Comparison of ENCODE assay signal across 23 cellular contexts in the genomic region with DNA sequence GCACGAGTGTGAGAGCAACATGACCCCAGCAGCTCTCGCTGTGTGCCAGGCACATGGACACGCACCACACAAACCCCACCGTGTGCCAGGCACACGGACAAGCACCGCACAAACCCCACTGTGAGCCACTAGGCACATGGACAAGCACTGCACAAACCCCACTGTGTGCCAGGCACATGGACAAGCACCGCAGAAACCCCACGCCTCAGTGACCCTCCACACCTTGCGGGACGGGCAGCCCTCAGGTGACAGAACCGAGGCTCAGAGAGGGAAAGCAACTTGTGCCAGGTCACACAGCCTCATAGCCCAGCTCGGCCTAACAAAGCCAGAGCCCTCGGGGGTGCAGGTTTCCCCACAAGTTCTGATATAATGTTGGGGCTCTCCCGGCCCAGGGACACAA. TPM values are rescaled to one million over a fixed set of nuclear protein-coding genes. Genes with fewer than 3 reads are reported as not detected.
A peak's percentile ranks its signal among the peaks of the same experiment; 100 is the strongest.
DNase-seq lines count a peak whose midpoint lies in the region; ATAC-seq and TF ChIP-seq lines count a peak whose summit lies in the region.
"Had no signal": no experiment of that assay in that cellular context is flagged by ENCODE, and none has a peak within 500 bp of the region (broad histone marks: within the 10 kb centered on the region; RNA-seq: fewer than 3 reads in every experiment).

No MANE protein-coding gene starts in this region.

- H3K4me1 ChIP-seq in mesenchymal stem cell (ENCODE audit: control insufficient read depth, insufficient read depth, low read depth, low read length) (peaks cover 44% of the 10 kb centered on the region), upper lobe of right lung (peaks cover 22% of the 10 kb centered on the region), OCI-LY7 (ENCODE audit: insufficient read depth, low read length, poor library complexity, severe bottlenecking) (no peaks in the 10 kb centered on the region)

- H3K9me3 ChIP-seq in mesenchymal stem cell (ENCODE audit: control insufficient read depth, low read length): no peaks in the 10 kb centered on the region
- H3K9me3 ChIP-seq in upper lobe of right lung: no peaks in the 10 kb centered on the region
- no peaks in the 10 kb centered on the region for H3K9me3 ChIP-seq in OCI-LY7 (ENCODE audit: low read length)
- H3K9me3 ChIP-seq: BE2C, pancreas, stomach, transverse colon had no signal

- CTCF ChIA-PET in OCI-LY7 (lab: Charles Lee; ENCODE audit: unreplicated experiment): no interaction called here

- H3K4me3 ChIP-seq in dorsolateral prefrontal cortex: no peak overlapping the region
- H3K4me3 ChIP-seq in mesenchymal stem cell (ENCODE audit: insufficient read depth in 1 of 2, low read depth in 1 of 2, low read length in 2 of 2): no peak overlapping the region
- H3K4me3 ChIP-seq in upper lobe of right lung: no peak overlapping the region
- no peak overlapping the region for H3K4me3 ChIP-seq in OCI-LY7 (ENCODE audit: low read depth, low read length, poor library complexity, severe bottlenecking)
- H3K4me3 ChIP-seq: cardiac muscle cell, heart left ventricle, pancreas, transverse colon had no signal

- H3K79me1 ChIP-seq in mesenchymal stem cell (replicated peaks; ENCODE audit: low read length, poor library complexity, severe bottlenecking): no peaks in the 10 kb centered on the region

- peak overlapping the region in 1 of 2 experiments; percentile 47 for H2BK12ac ChIP-seq in mesenchymal stem cell (ENCODE audit: low read length in 2 of 2)

- peak overlapping the region; percentile 79 for H3K9ac ChIP-seq in mesenchymal stem cell (ENCODE audit: low read length)

- 95% methylated on average over 14 of the region's 14 CpGs for WGBS in mesenchymal stem cell

- POLR2A ChIA-PET in OCI-LY7 (lab: Charles Lee): no interaction called here

- peak overlapping the region; percentile 92 for H2BK15ac ChIP-seq in mesenchymal stem cell (ENCODE audit: low read depth, poor library complexity, severe bottlenecking)

- no TSS peak for BruUV-seq in OCI-LY7 (replicated peaks; lab: Mats Ljungman, UMichigan)

- intact Hi-C loops in left ventricle myocardium superior (cut with micrococcal nuclease): no loop called here
- intact Hi-C loops in Right ventricle myocardium inferior (cut with DNase I): no loop called here
- intact Hi-C loops in dorsolateral prefrontal cortex (cut with DNase I): loop anchor here in 1 of 2 donors (5.0 kb wide), 1 partner anchor 37 kb away; a partner anchor contains a TSS
- intact Hi-C loops in upper lobe of right lung (cut with DNase I): no loop called here
- intact Hi-C loops in OCI-LY7 (cut with micrococcal nuclease; ENCODE audit: unreplicated experiment): no loop called here

- H3K27ac ChIP-seq in dorsolateral prefrontal cortex: peak overlapping the region in 30 of 59 donors; percentile 54 to 94 (median 81)
- H3K27ac ChIP-seq in mesenchymal stem cell (ENCODE audit: low read length, poor library complexity, severe bottlenecking): no peak overlapping the region
- peak overlapping the region; percentile 80 for H3K27ac ChIP-seq in upper lobe of right lung
- H3K27ac ChIP-seq in OCI-LY7 (ENCODE audit: low read depth, low read length, poor library complexity, severe bottlenecking): no peak overlapping the region
- H3K27ac ChIP-seq: cardiac muscle cell had no signal

- no peaks in the 10 kb centered on the region for H3K9me2 ChIP-seq in OCI-LY7 (ENCODE audit: insufficient read depth, low read length)

- H4K20me1 ChIP-seq in OCI-LY7 (ENCODE audit: insufficient read depth, low read length): no peaks in the 10 kb centered on the region

- no peak overlapping the region for H2BK5ac ChIP-seq in mesenchymal stem cell (ENCODE audit: low read depth, low read length, poor library complexity, severe bottlenecking)

- TF ChIP-seq CTCF in dorsolateral prefrontal cortex (IDR thresholded peaks at IDR 0.05 in 54 of 56, conservative IDR thresholded peaks at IDR 0.05 in 2 of 56; ENCODE audit: low read depth in 1 of 56, partially characterized antibody in 56 of 56) (no peak), upper lobe of right lung (IDR thresholded peaks at IDR 0.05) (no peak), OCI-LY7 (conservative IDR thresholded peaks at IDR 0.05; ENCODE audit: low read length) (no peak)

- H3K18ac ChIP-seq in mesenchymal stem cell (ENCODE audit: low read depth in 1 of 2, low read length in 2 of 2): peak overlapping the region; percentile 93 to 97

- H2BK120ac ChIP-seq in mesenchymal stem cell (ENCODE audit: low read depth, low read length): peak overlapping the region; percentile 45

- peak overlapping the region; percentile 16 to 98 for H3K4ac ChIP-seq in mesenchymal stem cell (ENCODE audit: low read depth in 1 of 2, low read length in 2 of 2)

- ATAC-seq in left ventricle myocardium superior (no peak), Right ventricle myocardium inferior (no peak), upper lobe of right lung (no peak), HG02938 (IDR thresholded peaks at IDR 0.05; ENCODE audit: unreplicated experiment) (no peak)
- ATAC-seq: activated naive CD4-positive, alpha-beta T cell treated with anti-CD3 and anti-CD28 coated beads, Interleukin-2, amount 50 U/mL, for 72 hours; left colon; natural killer cell had no signal

- peak overlapping the region in 1 of 2 experiments; percentile 94 for H3K14ac ChIP-seq in mesenchymal stem cell (ENCODE audit: low read length in 2 of 2)

- DNase-seq in left ventricle myocardium superior (peak; percentile 26), Right ventricle myocardium inferior (ENCODE audit: missing footprints) (no peak), dorsolateral prefrontal cortex (no peak), mesenchymal stem cell (no peak), upper lobe of right lung (no peak), OCI-LY7 (ENCODE audit: low spot score) (no peak)
- DNase-seq in stimulated activated CD4-positive, alpha-beta T cell treated with anti-CD3 and anti-CD28 coated beads, Interleukin-2, amount 100 ng/mL, for 24 hours: no peak
- DNase-seq: activated B cell treated with CpG ODN at 0.5 μM for 24 hours; DMS79; Kasumi-1; left colon; MV-4-11; natural killer cell; NCI-H526; stimulated activated CD8-positive, alpha-beta memory T cell treated with anti-CD3 and anti-CD28 coated beads, Interleukin-4, amount 100 ng/mL, for 48 hours; stomach; transverse colon had no signal

- no peak overlapping the region for H3K4me2 ChIP-seq in mesenchymal stem cell (ENCODE audit: low read length, poor library complexity, severe bottlenecking)
- no peak overlapping the region for H3K4me2 ChIP-seq in OCI-LY7 (ENCODE audit: low read length)

- H2AK5ac ChIP-seq in mesenchymal stem cell (ENCODE audit: low read length, severe bottlenecking): peak overlapping the region; percentile 78

- peak overlapping the region; percentile 99 for H4K91ac ChIP-seq in mesenchymal stem cell (ENCODE audit: low read length)

- H2AFZ ChIP-seq in mesenchymal stem cell (ENCODE audit: low read depth, low read length): no peak overlapping the region
- H2AFZ ChIP-seq in OCI-LY7 (ENCODE audit: low read length): no peak overlapping the region

- H3K23ac ChIP-seq in mesenchymal stem cell (ENCODE audit: low read length in 2 of 2): no peak overlapping the region

- H4K8ac ChIP-seq in mesenchymal stem cell (ENCODE audit: low read length): peak overlapping the region; percentile 78

- peaks cover 0 to 9% of the 10 kb centered on the region in 2 experiments for H3K36me3 ChIP-seq in mesenchymal stem cell (ENCODE audit: control insufficient read depth in 1 of 2, insufficient read depth in 2 of 2, low read depth in 1 of 2, low read length in 2 of 2)
- no peaks in the 10 kb centered on the region for H3K36me3 ChIP-seq in upper lobe of right lung
- H3K36me3 ChIP-seq in OCI-LY7 (ENCODE audit: insufficient read depth, low read length): no peaks in the 10 kb centered on the region
- H3K36me3 ChIP-seq: cardiac muscle cell, heart left ventricle, pancreas, stomach, transverse colon had no signal

- no peaks in the 10 kb centered on the region for H3K79me2 ChIP-seq in OCI-LY7 (ENCODE audit: insufficient read depth, low read depth, low read length)

- no peaks in the 10 kb centered on the region for H3K27me3 ChIP-seq in dorsolateral prefrontal cortex
- H3K27me3 ChIP-seq in mesenchymal stem cell (ENCODE audit: control insufficient read depth in 1 of 2, insufficient read depth in 1 of 2, low read length in 2 of 2): peaks cover 0 to 16% of the 10 kb centered on the region in 2 experiments
- H3K27me3 ChIP-seq in upper lobe of right lung: no peaks in the 10 kb centered on the region
- H3K27me3 ChIP-seq: BE2C, cardiac muscle cell, heart left ventricle, pancreas had no signal

RNA-seq across cellular contexts. Expression of a gene that starts 2.0 kb away (rescaled TPM):
- 61.7 TPM for total RNA-seq in left ventricle myocardium superior
- total RNA-seq in Right ventricle myocardium inferior: 48.6 TPM
- total RNA-seq in dorsolateral prefrontal cortex: 10 to 100 TPM; 31.5 to 79.7 (median 44.8) TPM
- polyA plus RNA-seq in mesenchymal stem cell (2013, experiment 1 of 2): 37.1 TPM
- 35.2 TPM for polyA plus RNA-seq in mesenchymal stem cell (2013, experiment 2 of 2)
- total RNA-seq in upper lobe of right lung: 27.3 TPM
- not detected in 2 replicates for total RNA-seq in OCI-LY7 (2014; rRNA removed; shearing (Covaris generic))
- total RNA-seq in OCI-LY7 (2022): not detected in 2 replicates

RNA-seq across cellular contexts. Expression of a gene that starts 21.5 kb away (rescaled TPM):
- total RNA-seq in left ventricle myocardium superior (not detected), Right ventricle myocardium inferior (not detected), dorsolateral prefrontal cortex (under 1 TPM in 64 of 120 experiments, not detected in 56; 0.03 to 0.26 (median 0.08) TPM), upper lobe of right lung (0.09 TPM), OCI-LY7 (2022) (not detected in 2 replicates)
- under 0.01 TPM for polyA plus RNA-seq in mesenchymal stem cell (2013, experiment 1 of 2)
- not detected for polyA plus RNA-seq in mesenchymal stem cell (2013, experiment 2 of 2)
- not detected in 2 replicates for total RNA-seq in OCI-LY7 (2014; rRNA removed; shearing (Covaris generic))
- polyA plus RNA-seq: heart left ventricle had no signal

RNA-seq across cellular contexts. Expression of a gene that starts 38.2 kb away (rescaled TPM):
- total RNA-seq in left ventricle myocardium superior: 40.2 TPM
- total RNA-seq in Right ventricle myocardium inferior: 40.6 TPM
- 10 to 100 TPM; 10.7 to 49.9 (median 18.5) TPM for total RNA-seq in dorsolateral prefrontal cortex
- 15.5 TPM for polyA plus RNA-seq in mesenchymal stem cell (2013, experiment 1 of 2)
- polyA plus RNA-seq in mesenchymal stem cell (2013, experiment 2 of 2): 16.8 TPM
- total RNA-seq in upper lobe of right lung: 15.5 TPM
- 21.2 and 21.8 TPM in 2 replicates for total RNA-seq in OCI-LY7 (2014; rRNA removed; shearing (Covaris generic))
- total RNA-seq in OCI-LY7 (2022): 13.1 and 16.8 TPM in 2 replicates

RNA-seq across cellular contexts. Expression of a gene that starts 48.1 kb away (rescaled TPM):
- total RNA-seq in left ventricle myocardium superior (0.79 TPM), Right ventricle myocardium inferior (1.4 TPM), dorsolateral prefrontal cortex (10 to 100 TPM in 8 of 120 experiments, 1 to 10 TPM in 112; 1.4 to 16.3 (median 5.4) TPM), upper lobe of right lung (10.0 TPM), OCI-LY7 (2022) (1.7 and 2.1 TPM in 2 replicates)
- 0.37 TPM for polyA plus RNA-seq in mesenchymal stem cell (2013, experiment 1 of 2)
- polyA plus RNA-seq in mesenchymal stem cell (2013, experiment 2 of 2): 0.51 TPM
- total RNA-seq in OCI-LY7 (2014; rRNA removed; shearing (Covaris generic)): 0.92 and 1.8 TPM in 2 replicates

Comparison
In these comparisons a context has a peak if more than half of its experiments do, and no peak if none do; other contexts are left out.
1. H3K27ac ChIP-seq: peak in dorsolateral prefrontal cortex (30 of 59) and upper lobe of right lung (single experiment); none in mesenchymal stem cell (single experiment) and OCI-LY7 (single experiment).
2. RNA of a gene that starts 2.0 kb away (total RNA-seq): 61.7 TPM in left ventricle myocardium superior (single experiment), 48.6 TPM in Right ventricle myocardium inferior (single experiment), 31.5 to 79.7 TPM in dorsolateral prefrontal cortex and 27.3 TPM in upper lobe of right lung (single experiment); not detected in OCI-LY7; every median in the first group is over 10 times any median in the second.